Comparison of ENCODE assay signal across 21 cellular contexts in the genomic region with DNA sequence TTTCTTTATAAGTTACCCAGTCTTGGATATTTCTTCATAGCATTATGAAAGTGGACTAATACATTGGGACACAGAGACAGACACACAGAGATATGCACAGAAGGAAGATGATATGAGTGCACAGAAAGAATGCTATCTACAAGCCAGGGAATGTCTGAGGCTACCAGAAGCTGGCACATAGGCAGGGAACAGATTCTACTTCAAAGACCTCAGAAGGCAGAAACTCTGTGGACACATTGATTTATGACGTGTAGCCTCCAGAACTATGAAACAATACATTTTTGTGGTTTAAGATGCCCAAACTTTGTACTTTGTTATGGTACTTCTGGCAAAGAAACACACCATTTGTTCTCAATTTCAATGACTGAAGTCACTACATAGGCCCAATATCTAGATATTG.
DNase-seq lines count a peak whose midpoint lies in the region; ATAC-seq, FAIRE-seq and TF ChIP-seq lines count a peak whose summit lies in the region.
"Had no signal": no experiment of that assay in that cellular context is flagged by ENCODE, and none has a peak within 500 bp of the region (broad histone marks: within the 10 kb centered on the region; RNA-seq: fewer than 3 reads in every experiment).

No MANE protein-coding gene starts in this region.

- TF ChIP-seq CTCF in fibroblast of lung (conservative IDR thresholded peaks at IDR 0.05 in 1 of 2, IDR thresholded peaks at IDR 0.05 in 1 of 2; ENCODE audit: low read depth in 1 of 2, low read length in 2 of 2) = no peak
- TF ChIP-seq CTCF in psoas muscle (IDR thresholded peaks at IDR 0.05) = no peak
- no peak for TF ChIP-seq CTCF in CD8-positive, alpha-beta T cell (IDR thresholded peaks at IDR 0.05)

- H3K4me2 ChIP-seq in fibroblast of lung (ENCODE audit: extremely low read depth, insufficient read depth, low read length) = no peak overlapping the region

- H2AFZ ChIP-seq in fibroblast of lung (ENCODE audit: low read length) = no peak overlapping the region

- CTCF ChIA-PET in CD8-positive, alpha-beta T cell (lab: Charles Lee) = no interaction called here

- no peaks in the 10 kb centered on the region for H3K4me1 Mint-ChIP-seq in CD8-positive, alpha-beta T cell (ENCODE audit: low read depth)
- H3K4me1 Mint-ChIP-seq in T-helper 2 cell treated with Interferon-gamma antibody and Interleukin-4, amounts not matched to agents 5 μg/mL and 100 μg/mL, for 36 hours (ENCODE audit: low read depth) = no peaks in the 10 kb centered on the region
- H3K4me1 Mint-ChIP-seq: activated CD4-positive, alpha-beta T cell treated with anti-CD3 and anti-CD28 coated beads, Interleukin-2, amount 10 ng/mL, durations not matched to agents 24 days and 14 days; CD4-positive, alpha-beta memory T cell had no signal

- POLR2A ChIA-PET in CD8-positive, alpha-beta T cell (lab: Charles Lee) = no interaction called here

- no peak overlapping the region for H3K4me3 Mint-ChIP-seq in CD8-positive, alpha-beta T cell
- no peak overlapping the region for H3K4me3 Mint-ChIP-seq in T-helper 2 cell treated with Interferon-gamma antibody and Interleukin-4, amounts not matched to agents 5 μg/mL and 100 μg/mL, for 36 hours
- H3K4me3 Mint-ChIP-seq: activated CD4-positive, alpha-beta T cell treated with anti-CD3 and anti-CD28 coated beads, Interleukin-2, amount 10 ng/mL, durations not matched to agents 24 days and 14 days; activated naive CD8-positive, alpha-beta T cell; CD4-positive, alpha-beta memory T cell; mesothelial cell of epicardium had no signal

- H3K27ac Mint-ChIP-seq in CD8-positive, alpha-beta T cell = no peak overlapping the region
- H3K27ac Mint-ChIP-seq in T-helper 2 cell treated with Interferon-gamma antibody and Interleukin-4, amounts not matched to agents 5 μg/mL and 100 μg/mL, for 36 hours = no peak overlapping the region
- H3K27ac Mint-ChIP-seq: activated CD4-positive, alpha-beta T cell treated with anti-CD3 and anti-CD28 coated beads, Interleukin-2, amount 10 ng/mL, durations not matched to agents 24 days and 14 days; activated naive CD8-positive, alpha-beta T cell; CD4-positive, alpha-beta memory T cell; mesothelial cell of epicardium had no signal

- no peak overlapping the region for H3K9ac ChIP-seq in fibroblast of lung (ENCODE audit: insufficient read depth, low read length)

- ATAC-seq in psoas muscle = peak; percentile 73 to 97 (median 88)
- no peak for ATAC-seq in left colon
- no peak for ATAC-seq in CD8-positive, alpha-beta T cell

- 30 to 44% (median 31%) methylated on average over 1 of the region's 1 CpG for WGBS in psoas muscle, 3 donors

- H3K79me2 ChIP-seq in fibroblast of lung (ENCODE audit: control insufficient read depth, insufficient read depth, low read length) = no peaks in the 10 kb centered on the region

- FAIRE-seq in RCC 7860 (lab: Jason Lieb, UNC) = no peak
- FAIRE-seq: H54, keratinocyte had no signal

- no peaks in the 10 kb centered on the region for H3K27me3 Mint-ChIP-seq in CD8-positive, alpha-beta T cell (ENCODE audit: low read depth)
- no peaks in the 10 kb centered on the region for H3K27me3 Mint-ChIP-seq in T-helper 2 cell treated with Interferon-gamma antibody and Interleukin-4, amounts not matched to agents 5 μg/mL and 100 μg/mL, for 36 hours (ENCODE audit: low read depth)
- H3K27me3 Mint-ChIP-seq: activated CD4-positive, alpha-beta T cell treated with anti-CD3 and anti-CD28 coated beads, Interleukin-2, amount 10 ng/mL, durations not matched to agents 24 days and 14 days; activated naive CD8-positive, alpha-beta T cell; CD4-positive, alpha-beta memory T cell had no signal

- H3K27ac ChIP-seq in fibroblast of lung (ENCODE audit: insufficient read depth, low read length) (no peak overlapping the region), psoas muscle (peak overlapping the region; percentile 25)
- no peak overlapping the region for H3K27ac ChIP-seq in CD8-positive, alpha-beta T cell (ENCODE audit: low read depth, low read length)
- H3K27ac ChIP-seq: neutrophil, sigmoid colon had no signal

- peak; percentile 58 for DNase-seq in ELR (ENCODE audit: low read depth)
- peak; percentile 10 for DNase-seq in RCC 7860 (ENCODE audit: low spot score)
- DNase-seq in fibroblast of lung (ENCODE audit: low read depth in 2 of 2) = peak; percentile 85 to 97
- DNase-seq in psoas muscle = no peak
- no peak for DNase-seq in GM19240 (ENCODE audit: insufficient read length, low spot score)
- no peak for DNase-seq in left colon
- DNase-seq in CD8-positive, alpha-beta T cell = no peak
- DNase-seq in T-helper 2 cell treated with Interferon-gamma antibody and Interleukin-4, amounts not matched to agents 5 μg/mL and 100 μg/mL, for 36 hours (ENCODE audit: low spot score) = no peak
- DNase-seq: activated CD4-positive, alpha-beta T cell treated with anti-CD3 and anti-CD28 coated beads, Interleukin-2, amount 10 ng/mL, durations not matched to agents 24 days and 14 days; CD4-positive, alpha-beta memory T cell; cerebellar nuclear complex; NCI-H1417; SHP77 treated with DMSO at 0.1 percent for 48 hours; sigmoid colon; stimulated activated CD4-positive, alpha-beta T cell treated with anti-CD3 and anti-CD28 coated beads, Interleukin-4, amount 100 ng/mL, for 24 hours; T1000 had no signal

- no peaks in the 10 kb centered on the region for H4K20me1 ChIP-seq in fibroblast of lung (ENCODE audit: control insufficient read depth, extremely low read depth, insufficient read depth, low read length)

- H3K27me3 ChIP-seq in fibroblast of lung (ENCODE audit: control insufficient read depth, insufficient read depth, low read length) (no peaks in the 10 kb centered on the region), psoas muscle (ENCODE audit: insufficient read depth in 3 of 3, low read length in 2 of 3) (no peaks in the 10 kb centered on the region)
- H3K27me3 ChIP-seq in CD8-positive, alpha-beta T cell (ENCODE audit: insufficient read depth, low read length) = no peaks in the 10 kb centered on the region
- H3K27me3 ChIP-seq: neutrophil, sigmoid colon had no signal

- intact Hi-C loops in psoas muscle (cut with DNase I) = no loop called here
- intact Hi-C loops in left colon (cut with DNase I, micrococcal nuclease) = no loop called here
- intact Hi-C loops in CD8-positive, alpha-beta T cell (cut with DNase I, micrococcal nuclease) = no loop called here

- H3K4me3 ChIP-seq in fibroblast of lung (replicated peaks in 1 of 4; ENCODE audit: control extremely low read depth in 1 of 4, insufficient read depth in 1 of 4, low read depth in 3 of 4, low read length in 4 of 4) (no peak overlapping the region), psoas muscle (no peak overlapping the region)
- no peak overlapping the region for H3K4me3 ChIP-seq in CD8-positive, alpha-beta T cell (ENCODE audit: low read depth, low read length)
- H3K4me3 ChIP-seq: sigmoid colon had no signal

- peaks cover 6% of the 10 kb centered on the region for H3K9me3 Mint-ChIP-seq in CD8-positive, alpha-beta T cell
- no peaks in the 10 kb centered on the region for H3K9me3 Mint-ChIP-seq in T-helper 2 cell treated with Interferon-gamma antibody and Interleukin-4, amounts not matched to agents 5 μg/mL and 100 μg/mL, for 36 hours

- no peaks in the 10 kb centered on the region for H3K36me3 Mint-ChIP-seq in CD8-positive, alpha-beta T cell
- H3K36me3 Mint-ChIP-seq in T-helper 2 cell treated with Interferon-gamma antibody and Interleukin-4, amounts not matched to agents 5 μg/mL and 100 μg/mL, for 36 hours (ENCODE audit: low read depth) = no peaks in the 10 kb centered on the region
- H3K36me3 Mint-ChIP-seq: activated naive CD8-positive, alpha-beta T cell; CD4-positive, alpha-beta memory T cell had no signal

- H3K9me3 ChIP-seq in fibroblast of lung (ENCODE audit: control insufficient read depth, insufficient read depth, low read depth, low read length) (no peaks in the 10 kb centered on the region), psoas muscle (no peaks in the 10 kb centered on the region)
- H3K9me3 ChIP-seq in CD8-positive, alpha-beta T cell (ENCODE audit: low read length) = no peaks in the 10 kb centered on the region
- H3K9me3 ChIP-seq: neutrophil, sigmoid colon had no signal

- H3K4me1 ChIP-seq in fibroblast of lung (ENCODE audit: control insufficient read depth, extremely low read depth, insufficient read depth, low read length) (no peaks in the 10 kb centered on the region), psoas muscle (no peaks in the 10 kb centered on the region)
- no peaks in the 10 kb centered on the region for H3K4me1 ChIP-seq in CD8-positive, alpha-beta T cell (ENCODE audit: insufficient read depth, low read length)
- H3K4me1 ChIP-seq: sigmoid colon had no signal

- H3K36me3 ChIP-seq in fibroblast of lung (ENCODE audit: control insufficient read depth, insufficient read depth, low read length) = no peaks in the 10 kb centered on the region
- no peaks in the 10 kb centered on the region for H3K36me3 ChIP-seq in psoas muscle (ENCODE audit: insufficient read depth in 1 of 2, low read depth in 1 of 2)
- H3K36me3 ChIP-seq in CD8-positive, alpha-beta T cell (ENCODE audit: insufficient read depth, low read length) = no peaks in the 10 kb centered on the region
- H3K36me3 ChIP-seq: neutrophil, sigmoid colon had no signal

Comparison
In these comparisons a context has a peak if more than half of its experiments do, and no peak if none do; other contexts are left out.
1. DNase-seq: peak in ELR (single experiment), RCC 7860 (single experiment) and fibroblast of lung (2 of 2); none in psoas muscle (0 of 2), GM19240 (single experiment), left colon (0 of 2), CD8-positive, alpha-beta T cell (0 of 7) and T-helper 2 cell treated with Interferon-gamma antibody and Interleukin-4, amounts not matched to agents 5 μg/mL and 100 μg/mL, for 36 hours (single experiment).
2. ATAC-seq: peak in psoas muscle (4 of 4); none in left colon (single experiment) and CD8-positive, alpha-beta T cell (single experiment).